ENCODE assay signal across 26 cellular contexts in the genomic region with DNA sequence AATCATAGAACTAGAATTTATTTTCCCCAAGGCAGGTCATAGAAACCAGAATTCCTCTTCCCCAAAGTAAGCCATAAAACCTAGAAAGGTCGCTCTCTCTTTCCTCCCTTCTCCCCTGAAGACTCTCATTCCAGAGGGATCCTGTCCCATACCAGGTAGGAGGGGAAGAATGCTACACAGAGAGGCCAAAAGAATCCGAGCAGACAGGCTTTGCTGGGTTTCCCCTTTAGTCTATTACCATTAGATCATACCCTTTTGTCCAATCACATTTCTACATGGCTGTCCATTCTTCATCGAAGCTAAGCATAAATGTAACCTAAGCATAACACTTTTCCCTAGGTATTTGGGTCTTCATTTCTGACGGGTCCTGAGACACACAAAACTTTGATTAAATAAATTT.
DNase-seq lines count a peak whose midpoint lies in the region; ATAC-seq and TF ChIP-seq lines count a peak whose summit lies in the region.
"Had no signal": no experiment of that assay in that cellular context is flagged by ENCODE, and none has a peak within 500 bp of the region (broad histone marks: within the 10 kb centered on the region; RNA-seq: fewer than 3 reads in every experiment).

No MANE protein-coding gene starts in this region.

- H3K27me3 ChIP-seq in mammary epithelial cell (ENCODE audit: insufficient read depth, low read length): no peaks in the 10 kb centered on the region
- H3K27me3 ChIP-seq in foreskin keratinocyte: peaks cover 9% of the 10 kb centered on the region
- no peaks in the 10 kb centered on the region for H3K27me3 ChIP-seq in trophoblast cell (ENCODE audit: insufficient read depth, low read length)
- H3K27me3 ChIP-seq in tibial nerve: no peaks in the 10 kb centered on the region
- H3K27me3 ChIP-seq: BLaER1 had no signal

- H4K12ac ChIP-seq in trophoblast cell (ENCODE audit: low read depth, low read length): no peak overlapping the region

- H4K8ac ChIP-seq in trophoblast cell (ENCODE audit: low read depth, low read length): no peak overlapping the region

- H3K23ac ChIP-seq in trophoblast cell (ENCODE audit: low read length): no peak overlapping the region

- H3K36me3 ChIP-seq in mammary epithelial cell (ENCODE audit: insufficient read depth, low read length): no peaks in the 10 kb centered on the region
- H3K36me3 ChIP-seq in trophoblast cell (ENCODE audit: control insufficient read depth in 1 of 2, insufficient read depth in 2 of 2, low read length in 2 of 2): no peaks in the 10 kb centered on the region
- no peaks in the 10 kb centered on the region for H3K36me3 ChIP-seq in tibial nerve
- H3K36me3 ChIP-seq: BLaER1, HAP-1 had no signal

- POLR2A ChIA-PET in MCF 10A (lab: Yijun Ruan, JAX): no interaction called here

- ATAC-seq in foreskin keratinocyte: peak; percentile 16
- ATAC-seq in GM19395 (IDR thresholded peaks at IDR 0.05; ENCODE audit: unreplicated experiment): no peak

- TF ChIP-seq CTCF in mammary epithelial cell (conservative IDR thresholded peaks at IDR 0.05 in 1 of 2, IDR thresholded peaks at IDR 0.05 in 1 of 2; ENCODE audit: extremely low read depth in 1 of 2, insufficient read depth in 1 of 2, low read depth in 1 of 2, low read length in 2 of 2): no peak
- TF ChIP-seq CTCF in MCF 10A (IDR thresholded peaks at IDR 0.05; ENCODE audit: unreplicated experiment): no peak
- no peak for TF ChIP-seq CTCF in foreskin keratinocyte (conservative IDR thresholded peaks at IDR 0.05)
- no peak for TF ChIP-seq CTCF in tibial nerve (IDR thresholded peaks at IDR 0.05)

- no peaks in the 10 kb centered on the region for H3K36me3 Mint-ChIP-seq in MCF 10A (ENCODE audit: insufficient read depth, unreplicated experiment)

- TF ChIP-seq EP300 in tibial nerve (IDR thresholded peaks at IDR 0.05): no peak

- H2BK120ac ChIP-seq in trophoblast cell (ENCODE audit: insufficient read depth, low read length, poor library complexity): peak overlapping the region; percentile 31

- H3K18ac ChIP-seq in trophoblast cell (ENCODE audit: low read length): no peak overlapping the region

- TF ChIP-seq POLR2A in tibial nerve (IDR thresholded peaks at IDR 0.05): no peak

- H3K4ac ChIP-seq in trophoblast cell (ENCODE audit: low read depth, low read length): no peak overlapping the region

- CTCF ChIA-PET in mammary epithelial cell (lab: Charles Lee; ENCODE audit: low non-redundant PET) (no interaction called here), MCF 10A (lab: Yijun Ruan, JAX) (no interaction called here)

- in situ Hi-C loops in mammary epithelial cell (cut with MboI; ENCODE audit: low sequenced_read_pairs in 2 of 2): no loop called here

- H3K9me3 ChIP-seq in mammary epithelial cell (replicated peaks; ENCODE audit: insufficient read depth, low read length) (no peaks in the 10 kb centered on the region), trophoblast cell (ENCODE audit: insufficient read depth, low read depth, low read length) (no peaks in the 10 kb centered on the region), tibial nerve (no peaks in the 10 kb centered on the region)
- H3K9me3 ChIP-seq: BLaER1, HAP-1 had no signal

- H3K27ac Mint-ChIP-seq in MCF 10A (ENCODE audit: low read depth, unreplicated experiment): no peak overlapping the region
- H3K27ac Mint-ChIP-seq: CD4-positive, alpha-beta T cell had no signal

- BruUV-seq in mammary epithelial cell (replicated peaks; lab: Mats Ljungman, UMichigan) (no TSS peak), MCF 10A (replicated peaks; lab: Mats Ljungman, UMichigan) (no TSS peak)

- no peaks in the 10 kb centered on the region for H4K20me1 ChIP-seq in mammary epithelial cell (ENCODE audit: insufficient read depth, low read length)
- H4K20me1 ChIP-seq: BLaER1 had no signal

- DNase-seq in mammary epithelial cell: peak; percentile 49
- no peak for DNase-seq in MCF 10A (ENCODE audit: unreplicated experiment)
- DNase-seq in foreskin keratinocyte: peak; percentile 43 to 77
- peak; percentile 92 to 97 for DNase-seq in trophoblast cell
- DNase-seq in stimulated activated CD8-positive, alpha-beta memory T cell treated with anti-CD3 and anti-CD28 coated beads, Interleukin-4, amount 100 ng/mL, for 48 hours: no peak
- no peak for DNase-seq in T-helper 1 cell
- DNase-seq in tibial nerve (ENCODE audit: low spot score in 2 of 2): no peak
- DNase-seq: ACHN; CD4-positive, alpha-beta T cell; DMS153; GF-D8; Karpas-422; NCI-H1417; NCI-H1694 treated with DMSO at 0.1 percent for 48 hours; NCI-H2081 treated with DMSO at 0.1 percent for 48 hours; NCI-H2171 treated with DMSO at 0.1 percent for 48 hours; NCI-H446; NCI-H526 treated with DMSO at 0.1 percent for 48 hours; RPMI8226; SHP77 had no signal

- H4K91ac ChIP-seq in trophoblast cell (ENCODE audit: low read depth, low read length): no peak overlapping the region

- H3K27ac ChIP-seq in mammary epithelial cell (ENCODE audit: insufficient read depth, low read depth, low read length) (no peak overlapping the region), foreskin keratinocyte (no peak overlapping the region), trophoblast cell (ENCODE audit: low read depth, low read length) (peak overlapping the region; percentile 83), tibial nerve (no peak overlapping the region)
- H3K27ac ChIP-seq: 22Rv1, BLaER1, GM23248, SK-N-MC had no signal

- dilution Hi-C loops in mammary epithelial cell (cut with HindIII; ENCODE audit: low sequenced_read_pairs): no loop called here

- H3K79me2 ChIP-seq in mammary epithelial cell (ENCODE audit: insufficient read depth, low read length) (no peaks in the 10 kb centered on the region), trophoblast cell (ENCODE audit: control insufficient read depth, insufficient read depth, low read length, poor library complexity) (no peaks in the 10 kb centered on the region)

- H3K9me3 Mint-ChIP-seq in MCF 10A (ENCODE audit: unreplicated experiment): no peaks in the 10 kb centered on the region
- H3K9me3 Mint-ChIP-seq: CD4-positive, alpha-beta T cell had no signal

- peaks cover 6% of the 10 kb centered on the region for H3K4me1 Mint-ChIP-seq in MCF 10A (ENCODE audit: insufficient read depth, unreplicated experiment)

- H3K4me3 ChIP-seq in mammary epithelial cell (replicated peaks in 1 of 3; ENCODE audit: insufficient read depth in 1 of 3, low read depth in 2 of 3, low read length in 3 of 3) (no peak overlapping the region), trophoblast cell (ENCODE audit: low read depth, low read length) (no peak overlapping the region), tibial nerve (no peak overlapping the region)
- H3K4me3 ChIP-seq: BLaER1, GM23248, HAP-1, SK-N-MC had no signal

- no peak overlapping the region for H3K14ac ChIP-seq in trophoblast cell (ENCODE audit: low read length)

- intact Hi-C loops in mammary epithelial cell (cut with micrococcal nuclease): no loop called here
- intact Hi-C loops in MCF 10A (cut with micrococcal nuclease): no loop called here

- peaks cover 5% of the 10 kb centered on the region for H3K79me1 ChIP-seq in trophoblast cell (ENCODE audit: low read length)

- no peak overlapping the region for H3K4me3 Mint-ChIP-seq in MCF 10A (ENCODE audit: unreplicated experiment)
- H3K4me3 Mint-ChIP-seq: CD4-positive, alpha-beta T cell had no signal

- peak overlapping the region; percentile 30 for H2AFZ ChIP-seq in mammary epithelial cell (ENCODE audit: low read depth, low read length)
- no peak overlapping the region for H2AFZ ChIP-seq in trophoblast cell (ENCODE audit: insufficient read depth, low read length, poor library complexity)
- H2AFZ ChIP-seq: GM23248 had no signal

- H3K4me2 ChIP-seq in mammary epithelial cell (ENCODE audit: insufficient read depth, low read depth, low read length) (no peak overlapping the region), trophoblast cell (ENCODE audit: low read length) (peak overlapping the region; percentile 18)
- H3K4me2 ChIP-seq: BLaER1 had no signal

- peaks cover 3% of the 10 kb centered on the region for H3K4me1 ChIP-seq in mammary epithelial cell (ENCODE audit: insufficient read depth, low read length)
- H3K4me1 ChIP-seq in foreskin keratinocyte: peaks cover 5% of the 10 kb centered on the region
- H3K4me1 ChIP-seq in trophoblast cell (ENCODE audit: control insufficient read depth in 1 of 2, insufficient read depth in 2 of 2, low read length in 2 of 2): peaks cover 6 to 12% of the 10 kb centered on the region in 2 experiments
- H3K4me1 ChIP-seq in tibial nerve: no peaks in the 10 kb centered on the region
- H3K4me1 ChIP-seq: BLaER1 had no signal

- H3K9ac ChIP-seq in mammary epithelial cell (ENCODE audit: insufficient read depth, low read length): no peak overlapping the region
- H3K9ac ChIP-seq in trophoblast cell (ENCODE audit: low read length): no peak overlapping the region
- H3K9ac ChIP-seq: BLaER1, GM23248 had no signal

- no peak overlapping the region for H2AK5ac ChIP-seq in trophoblast cell (ENCODE audit: low read length)

- no peak overlapping the region for H2BK12ac ChIP-seq in trophoblast cell (ENCODE audit: low read length)

- 31% methylated on average over 4 of the region's 4 CpGs for WGBS in mammary epithelial cell (ENCODE audit: low coverage, missing lambda C conversion rate)
- whole genome bisulfite sequencing in trophoblast cell (ENCODE audit: extremely low coverage, insufficient coverage, insufficient read length): no CpG with 5 or more reads among the region's 4 CpGs
- 80 to 85% methylated on average over 4 of the region's 4 CpGs for WGBS in tibial nerve, 2 donors

- H2BK5ac ChIP-seq in trophoblast cell (ENCODE audit: low read depth, low read length, poor library complexity): no peak overlapping the region

- no peaks in the 10 kb centered on the region for H3K27me3 Mint-ChIP-seq in MCF 10A (ENCODE audit: insufficient read depth, unreplicated experiment)

Comparison
In these comparisons a context has a peak if more than half of its experiments do, and no peak if none do; other contexts are left out.
1. DNase-seq: peak in mammary epithelial cell (single experiment), foreskin keratinocyte (2 of 2) and trophoblast cell (2 of 2); none in MCF 10A (single experiment), stimulated activated CD8-positive, alpha-beta memory T cell treated with anti-CD3 and anti-CD28 coated beads, Interleukin-4, amount 100 ng/mL, for 48 hours (single experiment), T-helper 1 cell (0 of 5) and tibial nerve (0 of 2).